ENCODE assay signal across 17 cellular contexts in the genomic region with DNA sequence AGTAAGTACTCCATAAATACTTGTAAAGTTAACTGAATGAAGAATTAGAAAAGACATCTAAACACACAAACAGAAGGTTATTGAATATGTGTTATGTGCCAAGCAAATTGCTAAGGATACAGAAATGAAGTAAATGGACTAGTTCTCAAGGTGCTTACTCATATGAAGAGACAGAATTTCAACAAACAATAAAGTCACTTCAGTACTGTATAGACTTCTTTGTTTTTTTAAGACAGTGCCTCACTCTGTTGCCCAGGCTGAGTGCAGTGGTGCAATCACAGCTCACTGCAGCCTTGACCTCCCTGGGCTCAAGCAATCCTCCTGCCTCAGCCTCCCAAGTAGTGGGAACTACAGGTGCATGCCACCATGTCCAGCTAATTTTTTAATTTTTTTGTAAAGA. TPM values are rescaled to one million over a fixed set of nuclear protein-coding genes. Genes with fewer than 3 reads are reported as not detected.
DNase-seq lines count a peak whose midpoint lies in the region; ATAC-seq and TF ChIP-seq lines count a peak whose summit lies in the region.
"Had no signal": no experiment of that assay in that cellular context is flagged by ENCODE, and none has a peak within 500 bp of the region (broad histone marks: within the 10 kb centered on the region; RNA-seq: fewer than 3 reads in every experiment).

No MANE protein-coding gene starts in this region.

- no peaks in the 10 kb centered on the region for H3K36me3 ChIP-seq in gastrocnemius medialis

- TF ChIP-seq CTCF in gastrocnemius medialis (IDR thresholded peaks at IDR 0.05 in 4 of 5, conservative IDR thresholded peaks at IDR 0.05 in 1 of 5): no peak

- ATAC-seq in activated CD4-positive, CD25-positive, alpha-beta regulatory T cell treated with anti-CD3 and anti-CD28 coated beads, Interleukin-2, amount 50 U/mL, for 24 hours: peak; percentile 28 to 62
- peak; percentile 54 to 73 for ATAC-seq in activated T-cell treated with anti-CD3 and anti-CD28 coated beads, Interleukin-2, amount 50 U/mL, for 72 hours (replicated peaks in 1 of 2)
- ATAC-seq in activated T-helper 17 cell treated with anti-CD3 and anti-CD28 coated beads, Interleukin-2, amount 50 U/mL, for 72 hours (replicated peaks): peak; percentile 63
- no peak for ATAC-seq in gastrocnemius medialis

- DNase-seq in activated CD4-positive, CD25-positive, alpha-beta regulatory T cell (lab: John Stamatoyannopoulos, UW): no peak
- DNase-seq in activated T-cell treated with anti-CD3 and anti-CD28 coated beads, Interleukin-2, amount 50 U/mL, for 72 hours: no peak
- DNase-seq in activated T-cell treated with anti-CD3 and anti-CD28 coated beads, Interleukin-2, amount 50 U/mL, for 1 hour: no peak
- DNase-seq in gastrocnemius medialis: no peak
- DNase-seq in NCI-H1930 (lab: John Stamatoyannopoulos, UW): no peak
- no peak for DNase-seq in ureter (ENCODE audit: low spot score)
- DNase-seq: 8988T; AML-193; Caco-2; CD8-positive, alpha-beta memory T cell; DND-41; GDM1; GOT3; H9 had no signal

- H3K9me3 Mint-ChIP-seq in activated T-cell treated with anti-CD3 and anti-CD28 coated beads, Interleukin-2, amount 50 U/mL, for 72 hours: no peaks in the 10 kb centered on the region
- H3K9me3 Mint-ChIP-seq in activated T-helper 17 cell treated with anti-CD3 and anti-CD28 coated beads, Interleukin-2, amount 50 U/mL, for 72 hours: no peaks in the 10 kb centered on the region
- H3K9me3 Mint-ChIP-seq: CD8-positive, alpha-beta memory T cell; H9 had no signal

- intact Hi-C loops in gastrocnemius medialis (cut with DNase I; ENCODE audit: low total_unique reads): no loop called here

- peak overlapping the region; percentile 72 to 84 (median 80) for H3K27ac ChIP-seq in gastrocnemius medialis
- H3K27ac ChIP-seq: BLaER1 had no signal

- no peaks in the 10 kb centered on the region for H3K27me3 Mint-ChIP-seq in activated T-cell treated with anti-CD3 and anti-CD28 coated beads, Interleukin-2, amount 50 U/mL, for 72 hours (ENCODE audit: low read depth)
- no peaks in the 10 kb centered on the region for H3K27me3 Mint-ChIP-seq in activated T-helper 17 cell treated with anti-CD3 and anti-CD28 coated beads, Interleukin-2, amount 50 U/mL, for 72 hours
- H3K27me3 Mint-ChIP-seq: CD8-positive, alpha-beta memory T cell had no signal

- H3K9me3 ChIP-seq in gastrocnemius medialis: no peaks in the 10 kb centered on the region
- H3K9me3 ChIP-seq: BLaER1, Caco-2 had no signal

- peaks cover 17% of the 10 kb centered on the region for H3K4me1 Mint-ChIP-seq in activated T-cell treated with anti-CD3 and anti-CD28 coated beads, Interleukin-2, amount 50 U/mL, for 72 hours (ENCODE audit: low read depth)
- peaks cover 8% of the 10 kb centered on the region for H3K4me1 Mint-ChIP-seq in activated T-helper 17 cell treated with anti-CD3 and anti-CD28 coated beads, Interleukin-2, amount 50 U/mL, for 72 hours
- H3K4me1 Mint-ChIP-seq: CD8-positive, alpha-beta memory T cell had no signal

- H3K4me3 ChIP-seq in gastrocnemius medialis: no peak overlapping the region
- H3K4me3 ChIP-seq: BLaER1 had no signal

- in situ Hi-C loops in gastrocnemius medialis (cut with MboI; ENCODE audit: low sequenced_read_pairs in 4 of 4): no loop called here

- no peak overlapping the region for H3K4me3 Mint-ChIP-seq in activated T-cell treated with anti-CD3 and anti-CD28 coated beads, Interleukin-2, amount 50 U/mL, for 72 hours
- no peak overlapping the region for H3K4me3 Mint-ChIP-seq in activated T-helper 17 cell treated with anti-CD3 and anti-CD28 coated beads, Interleukin-2, amount 50 U/mL, for 72 hours
- H3K4me3 Mint-ChIP-seq: CD8-positive, alpha-beta memory T cell; H9 had no signal

- peaks cover 25 to 67% of the 10 kb centered on the region in 2 donors for H3K36me3 Mint-ChIP-seq in activated T-cell treated with anti-CD3 and anti-CD28 coated beads, Interleukin-2, amount 50 U/mL, for 72 hours (ENCODE audit: insufficient read depth in 2 of 2)
- peaks cover 96% of the 10 kb centered on the region for H3K36me3 Mint-ChIP-seq in activated T-helper 17 cell treated with anti-CD3 and anti-CD28 coated beads, Interleukin-2, amount 50 U/mL, for 72 hours (ENCODE audit: low read depth)

- H3K27ac Mint-ChIP-seq in activated T-cell treated with anti-CD3 and anti-CD28 coated beads, Interleukin-2, amount 50 U/mL, for 72 hours: no peak overlapping the region
- peak overlapping the region; percentile 50 for H3K27ac Mint-ChIP-seq in activated T-helper 17 cell treated with anti-CD3 and anti-CD28 coated beads, Interleukin-2, amount 50 U/mL, for 72 hours
- H3K27ac Mint-ChIP-seq: H9 had no signal

- peaks cover 25 to 28% of the 10 kb centered on the region in 2 donors for H3K4me1 ChIP-seq in gastrocnemius medialis
- H3K4me1 ChIP-seq: BLaER1 had no signal

- no peaks in the 10 kb centered on the region for H3K27me3 ChIP-seq in gastrocnemius medialis
- H3K27me3 ChIP-seq: BLaER1 had no signal

- TF ChIP-seq POLR2A in gastrocnemius medialis (IDR thresholded peaks at IDR 0.05): no peak

RNA-seq across cellular contexts. Expression of gene SERBP1, which starts 57.3 kb away (rescaled TPM):
- 100 to 1,000 TPM; 288 to 386 TPM for total RNA-seq in activated T-cell treated with anti-CD3 and anti-CD28 coated beads, Interleukin-2, amount 50 U/mL, for 72 hours
- total RNA-seq in activated T-helper 17 cell treated with anti-CD3 and anti-CD28 coated beads, Interleukin-2, amount 50 U/mL, for 72 hours: 100 to 1,000 TPM; 225 to 393 TPM
- total RNA-seq in gastrocnemius medialis: 100 to 1,000 TPM; 249 to 353 (median 311) TPM
- 174 TPM for total RNA-seq in ureter

Comparison
In these comparisons a context has a peak if more than half of its experiments do, and no peak if none do; other contexts are left out.
1. ATAC-seq: peak in activated CD4-positive, CD25-positive, alpha-beta regulatory T cell treated with anti-CD3 and anti-CD28 coated beads, Interleukin-2, amount 50 U/mL, for 24 hours (2 of 2), activated T-cell treated with anti-CD3 and anti-CD28 coated beads, Interleukin-2, amount 50 U/mL, for 72 hours (2 of 2) and activated T-helper 17 cell treated with anti-CD3 and anti-CD28 coated beads, Interleukin-2, amount 50 U/mL, for 72 hours (single experiment); none in gastrocnemius medialis (0 of 2).